In the genomic region with DNA sequence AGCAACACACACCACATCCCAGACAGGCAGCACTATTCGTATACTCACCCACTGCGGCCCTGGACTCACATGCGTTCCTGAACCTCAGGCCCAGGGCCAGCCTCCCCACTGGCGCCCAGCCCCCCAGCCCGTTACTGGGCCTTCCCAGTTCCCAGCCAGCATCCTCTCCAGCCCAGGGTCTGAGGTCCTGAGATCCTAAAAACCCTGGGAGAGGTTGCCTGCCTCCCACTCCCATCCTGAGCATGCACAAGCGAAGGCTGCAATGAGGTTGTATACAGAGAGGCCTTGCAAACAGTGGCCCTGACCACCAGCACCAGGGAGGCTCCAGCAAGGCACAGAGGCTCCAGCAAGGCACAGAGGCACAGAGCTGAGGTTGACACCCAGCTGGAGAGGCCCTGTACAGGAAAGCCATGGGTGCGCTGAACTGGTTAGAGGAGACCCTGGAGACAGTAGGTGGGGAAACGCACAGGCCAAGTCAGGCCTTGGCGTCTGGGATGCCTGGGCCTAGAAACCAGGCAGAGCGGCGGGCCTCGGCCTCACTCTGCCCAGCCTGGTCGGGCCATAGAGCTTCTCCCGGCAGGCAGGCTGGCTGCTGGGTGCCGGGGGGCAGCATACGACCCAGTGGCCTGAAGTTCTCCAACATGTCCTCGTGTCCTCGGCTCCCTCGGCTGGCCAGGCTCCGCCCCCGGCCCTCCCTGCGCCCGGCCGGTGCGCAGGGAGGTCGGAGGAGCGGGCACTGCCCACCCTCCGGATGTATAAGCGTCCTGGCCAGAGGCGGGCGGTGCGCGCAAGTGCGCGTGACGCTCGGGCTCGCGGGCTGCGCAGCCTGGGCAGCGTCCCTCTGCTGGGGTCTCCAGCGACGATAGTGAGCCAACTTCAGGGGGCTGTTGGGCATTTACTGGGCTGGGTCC, we compare ENCODE assay signal across 17 cellular contexts. TPM values are rescaled to one million over a fixed set of nuclear protein-coding genes. Genes with fewer than 3 reads are reported as not detected.
DNase-seq lines count a peak whose midpoint lies in the region; ATAC-seq and TF ChIP-seq lines count a peak whose summit lies in the region.
"Had no signal": no experiment of that assay in that cellular context is flagged by ENCODE, and none has a peak within 500 bp of the region (broad histone marks: within the 10 kb centered on the region; RNA-seq: fewer than 3 reads in every experiment).

No MANE protein-coding gene starts in this region.

- DNase-seq in Right ventricle myocardium inferior (ENCODE audit: missing footprints) (peak; percentile 50), heart left ventricle (no peak), Panc1 (ENCODE audit: low read depth, low spot score) (no peak), esophagus muscularis mucosa (ENCODE audit: extremely low spot score) (no peak), SW480 (ENCODE audit: low spot score) (no peak), NCI-H524 treated with DMSO at 0.1 percent for 48 hours (lab: John Stamatoyannopoulos, UW) (no peak)
- DNase-seq in stimulated activated effector memory CD8-positive, alpha-beta T cell treated with anti-CD3 and anti-CD28 coated beads, Interleukin-12 subunit alpha, Interleukin-12 subunit beta, amount 100 ng/mL, for 72 hours (ENCODE audit: low spot score in 2 of 2): no peak
- no peak for DNase-seq in activated CD4-positive, alpha-beta memory T cell treated with anti-CD3 and anti-CD28 coated beads for 36 hours
- DNase-seq: activated effector memory CD4-positive, alpha-beta T cell treated with Interleukin-2 at 50 U/mL for 16 hours; NCI-H2029 treated with DMSO at 0.1 percent for 48 hours; NCI-H524; stimulated activated CD4-positive, alpha-beta T cell treated with anti-CD3 and anti-CD28 coated beads, Interleukin-2, amount 100 ng/mL, for 24 hours; substantia nigra had no signal

- peaks cover 0 to 54% (median 18%) of the 10 kb centered on the region in 12 donors for H3K4me1 ChIP-seq in heart left ventricle
- H3K4me1 ChIP-seq in Panc1 (ENCODE audit: control insufficient read depth, insufficient read depth, low read length): peaks cover 19% of the 10 kb centered on the region
- H3K4me1 ChIP-seq in esophagus muscularis mucosa: peaks cover 6 to 54% (median 50%) of the 10 kb centered on the region in 4 donors

- in situ Hi-C loops in Panc1 (cut with HindIII; ENCODE audit: low pct_unique_long_range_greater_than_20kb, low sequenced_read_pairs): no loop called here

- no peaks in the 10 kb centered on the region for H3K9me3 Mint-ChIP-seq in stimulated activated effector memory CD8-positive, alpha-beta T cell treated with anti-CD3 and anti-CD28 coated beads, Interleukin-12 subunit alpha, Interleukin-12 subunit beta, amount 100 ng/mL, for 72 hours
- no peaks in the 10 kb centered on the region for H3K9me3 Mint-ChIP-seq in activated CD4-positive, alpha-beta memory T cell treated with anti-CD3 and anti-CD28 coated beads for 36 hours
- H3K9me3 Mint-ChIP-seq: dendritic cell treated with granulocyte-macrophage colony-stimulating factor and Interleukin-4, amounts not matched to agents 40 ng/mL and 50 ng/mL, for 4 days had no signal

- intact Hi-C loops in Right ventricle myocardium inferior (cut with DNase I) (no loop called here), heart left ventricle (cut with DNase I) (no loop called here), Panc1 (cut with micrococcal nuclease; ENCODE audit: unreplicated experiment) (no loop called here), esophagus muscularis mucosa (cut with DNase I) (no loop called here)
- intact Hi-C loops in activated CD4-positive, alpha-beta memory T cell treated with anti-CD3 and anti-CD28 coated beads for 36 hours (cut with micrococcal nuclease): loop anchor here (5.0 kb wide), 1 partner anchor 134 kb away; no protein-coding TSS in a partner anchor

- H3K4me3 Mint-ChIP-seq in stimulated activated effector memory CD8-positive, alpha-beta T cell treated with anti-CD3 and anti-CD28 coated beads, Interleukin-12 subunit alpha, Interleukin-12 subunit beta, amount 100 ng/mL, for 72 hours: peak overlapping the region; percentile 58
- no peak overlapping the region for H3K4me3 Mint-ChIP-seq in activated CD4-positive, alpha-beta memory T cell treated with anti-CD3 and anti-CD28 coated beads for 36 hours

- H3K4me3 ChIP-seq in heart left ventricle (no peak overlapping the region), Panc1 (ENCODE audit: low read depth in 2 of 2, low read length in 2 of 2) (peak overlapping the region; percentile 58 to 71), esophagus muscularis mucosa (peak overlapping the region in 1 of 4 donors; percentile 22)

- no TSS peak for BruUV-seq in Panc1 (replicated peaks; lab: Mats Ljungman, UMichigan)

- H3K27me3 Mint-ChIP-seq in activated CD4-positive, alpha-beta memory T cell treated with anti-CD3 and anti-CD28 coated beads for 36 hours: peaks cover 64% of the 10 kb centered on the region

- H3K9me3 ChIP-seq in heart left ventricle (no peaks in the 10 kb centered on the region), Panc1 (ENCODE audit: control insufficient read depth, insufficient read depth, low read depth, low read length) (no peaks in the 10 kb centered on the region), esophagus muscularis mucosa (no peaks in the 10 kb centered on the region)
- H3K9me3 ChIP-seq: neutrophil had no signal

- CTCF ChIA-PET in Panc1 (lab: Charles Lee): interaction anchor here (0.7 kb wide), 1 partner anchor 15 kb away, joined by 4 read pairs; no protein-coding TSS in a partner anchor
- CTCF ChIA-PET in activated CD4-positive, alpha-beta memory T cell treated with anti-CD3 and anti-CD28 coated beads for 36 hours (lab: Charles Lee): interaction anchor here (2.5 kb wide), 1 partner anchor 152 kb away, joined by 14 read pairs; no protein-coding TSS in a partner anchor

- POLR2A ChIA-PET in Panc1 (lab: Charles Lee): no interaction called here
- POLR2A ChIA-PET in activated CD4-positive, alpha-beta memory T cell treated with anti-CD3 and anti-CD28 coated beads for 36 hours (lab: Charles Lee): no interaction called here

- no peaks in the 10 kb centered on the region for H3K36me3 ChIP-seq in heart left ventricle
- H3K36me3 ChIP-seq in Panc1 (ENCODE audit: control insufficient read depth, insufficient read depth, low read length): no peaks in the 10 kb centered on the region
- no peaks in the 10 kb centered on the region for H3K36me3 ChIP-seq in esophagus muscularis mucosa
- H3K36me3 ChIP-seq: neutrophil had no signal

- 22 to 42% (median 32%) methylated on average over 26 to 43 of the region's 43 CpGs for WGBS in heart left ventricle, 4 donors
- WGBS in esophagus muscularis mucosa: 89% methylated on average over 7 of the region's 43 CpGs

- peaks cover 41% of the 10 kb centered on the region for H3K4me1 Mint-ChIP-seq in stimulated activated effector memory CD8-positive, alpha-beta T cell treated with anti-CD3 and anti-CD28 coated beads, Interleukin-12 subunit alpha, Interleukin-12 subunit beta, amount 100 ng/mL, for 72 hours
- H3K4me1 Mint-ChIP-seq in activated CD4-positive, alpha-beta memory T cell treated with anti-CD3 and anti-CD28 coated beads for 36 hours (ENCODE audit: low read depth): peaks cover 29% of the 10 kb centered on the region

- no peak for ATAC-seq in Right ventricle myocardium inferior
- no peak for ATAC-seq in heart left ventricle
- ATAC-seq in Panc1: peak; percentile 57
- ATAC-seq in stimulated activated effector memory CD8-positive, alpha-beta T cell treated with anti-CD3 and anti-CD28 coated beads, Interleukin-12 subunit alpha, Interleukin-12 subunit beta, amount 100 ng/mL, for 72 hours: no peak
- ATAC-seq: esophagus mucosa had no signal

- no peaks in the 10 kb centered on the region for H3K36me3 Mint-ChIP-seq in stimulated activated effector memory CD8-positive, alpha-beta T cell treated with anti-CD3 and anti-CD28 coated beads, Interleukin-12 subunit alpha, Interleukin-12 subunit beta, amount 100 ng/mL, for 72 hours
- H3K36me3 Mint-ChIP-seq in activated CD4-positive, alpha-beta memory T cell treated with anti-CD3 and anti-CD28 coated beads for 36 hours: peaks cover 2% of the 10 kb centered on the region

- no peak for TF ChIP-seq CTCF in heart left ventricle (IDR thresholded peaks at IDR 0.05)
- no peak for TF ChIP-seq CTCF in Panc1 (IDR thresholded peaks at IDR 0.05)
- TF ChIP-seq CTCF in esophagus muscularis mucosa (IDR thresholded peaks at IDR 0.05): no peak

- H3K27me3 ChIP-seq in heart left ventricle (peaks cover 63 to 94% (median 87%) of the 10 kb centered on the region in 9 donors), Panc1 (ENCODE audit: control insufficient read depth, insufficient read depth, low read length) (no peaks in the 10 kb centered on the region), esophagus muscularis mucosa (peaks cover 6 to 95% (median 63%) of the 10 kb centered on the region in 4 donors)

- TF ChIP-seq POLR2A in heart left ventricle (IDR thresholded peaks at IDR 0.05) (no peak), esophagus muscularis mucosa (IDR thresholded peaks at IDR 0.05; ENCODE audit: low read depth) (peak; percentile 59)

- H3K27ac Mint-ChIP-seq in stimulated activated effector memory CD8-positive, alpha-beta T cell treated with anti-CD3 and anti-CD28 coated beads, Interleukin-12 subunit alpha, Interleukin-12 subunit beta, amount 100 ng/mL, for 72 hours: no peak overlapping the region
- H3K27ac Mint-ChIP-seq in activated CD4-positive, alpha-beta memory T cell treated with anti-CD3 and anti-CD28 coated beads for 36 hours: no peak overlapping the region
- H3K27ac Mint-ChIP-seq: dendritic cell treated with granulocyte-macrophage colony-stimulating factor and Interleukin-4, amounts not matched to agents 40 ng/mL and 50 ng/mL, for 4 days had no signal

- no peak overlapping the region for H3K27ac ChIP-seq in heart left ventricle
- peak overlapping the region; percentile 99 for H3K27ac ChIP-seq in Panc1 (ENCODE audit: low read length)
- H3K27ac ChIP-seq in esophagus muscularis mucosa (replicated peaks in 1 of 4): no peak overlapping the region
- H3K27ac ChIP-seq: neutrophil had no signal

- no peak for TF ChIP-seq EP300 in esophagus muscularis mucosa (IDR thresholded peaks at IDR 0.05)

RNA-seq across cellular contexts. Expression of a gene that starts 2.3 kb away (rescaled TPM):
- total RNA-seq in Right ventricle myocardium inferior: 3.6 TPM
- 1 to 10 TPM in 4 of 9 donors, under 1 TPM in 4, not detected in 1; 0.28 to 3.1 (median 1.2) TPM for total RNA-seq in heart left ventricle
- polyA plus RNA-seq in heart left ventricle: under 1 TPM; 0.11 to 0.95 TPM
- 91.7 TPM for total RNA-seq in Panc1 (2021; ENCODE audit: unreplicated experiment)
- 102 TPM for polyA plus RNA-seq in Panc1 (2012; ENCODE audit: insufficient read length)
- 1 to 10 TPM; 1.4 to 2.5 (median 1.8) TPM for total RNA-seq in esophagus muscularis mucosa
- total RNA-seq in activated CD4-positive, alpha-beta memory T cell treated with anti-CD3 and anti-CD28 coated beads for 36 hours: not detected
- polyA plus RNA-seq: AG04450 had no signal

RNA-seq across cellular contexts. Expression of a gene that starts 34.9 kb away (rescaled TPM):
- not detected for total RNA-seq in Right ventricle myocardium inferior
- total RNA-seq in heart left ventricle: 10 to 100 TPM in 3 of 9 donors, 1 to 10 TPM in 3, not detected in 3; 1.4 to 52.2 (median 10.7) TPM
- 10 to 100 TPM in 1 of 2 donors, 1 to 10 TPM in 1; 6.5 to 30.4 TPM for polyA plus RNA-seq in heart left ventricle
- total RNA-seq in Panc1 (2021; ENCODE audit: unreplicated experiment): 3.6 TPM
- polyA plus RNA-seq in Panc1 (2012; ENCODE audit: insufficient read length): 10.1 TPM
- 10 to 100 TPM in 1 of 4 donors, 1 to 10 TPM in 3; 1.7 to 16.7 (median 5.7) TPM for total RNA-seq in esophagus muscularis mucosa
- not detected for total RNA-seq in activated CD4-positive, alpha-beta memory T cell treated with anti-CD3 and anti-CD28 coated beads for 36 hours

RNA-seq across cellular contexts. Expression of a gene that starts 43.9 kb away (rescaled TPM):
- total RNA-seq in Right ventricle myocardium inferior (120 TPM), heart left ventricle (100 to 1,000 TPM in 7 of 9 donors, 10 to 100 TPM in 2; 88.3 to 272 (median 156) TPM), Panc1 (2021; ENCODE audit: unreplicated experiment) (17.2 TPM), esophagus muscularis mucosa (10 to 100 TPM in 3 of 4 donors, 1 to 10 TPM in 1; 4.2 to 55.4 (median 20.6) TPM)
- polyA plus RNA-seq in heart left ventricle: 100 to 1,000 TPM in 1 of 2 donors, 10 to 100 TPM in 1; 75.7 to 127 TPM
- polyA plus RNA-seq in Panc1 (2012; ENCODE audit: insufficient read length): 39.8 TPM
- under 1 TPM; 0.41 to 0.43 TPM for total RNA-seq in activated CD4-positive, alpha-beta memory T cell treated with anti-CD3 and anti-CD28 coated beads for 36 hours

Comparison
In these comparisons a context has a peak if more than half of its experiments do, and no peak if none do; other contexts are left out.
1. H3K4me3 ChIP-seq: peak in Panc1 (2 of 2); none in heart left ventricle (0 of 12).
2. RNA of a gene that starts 2.3 kb away (total RNA-seq): 91.7 TPM in Panc1 (single experiment); 3.6 TPM in Right ventricle myocardium inferior (single experiment), 1.4 to 2.5 TPM in esophagus muscularis mucosa, 0.28 to 3.1 TPM in heart left ventricle and not detected in activated CD4-positive, alpha-beta memory T cell treated with anti-CD3 and anti-CD28 coated beads for 36 hours; every median in the first group is over 10 times any median in the second.